In the genomic region with DNA sequence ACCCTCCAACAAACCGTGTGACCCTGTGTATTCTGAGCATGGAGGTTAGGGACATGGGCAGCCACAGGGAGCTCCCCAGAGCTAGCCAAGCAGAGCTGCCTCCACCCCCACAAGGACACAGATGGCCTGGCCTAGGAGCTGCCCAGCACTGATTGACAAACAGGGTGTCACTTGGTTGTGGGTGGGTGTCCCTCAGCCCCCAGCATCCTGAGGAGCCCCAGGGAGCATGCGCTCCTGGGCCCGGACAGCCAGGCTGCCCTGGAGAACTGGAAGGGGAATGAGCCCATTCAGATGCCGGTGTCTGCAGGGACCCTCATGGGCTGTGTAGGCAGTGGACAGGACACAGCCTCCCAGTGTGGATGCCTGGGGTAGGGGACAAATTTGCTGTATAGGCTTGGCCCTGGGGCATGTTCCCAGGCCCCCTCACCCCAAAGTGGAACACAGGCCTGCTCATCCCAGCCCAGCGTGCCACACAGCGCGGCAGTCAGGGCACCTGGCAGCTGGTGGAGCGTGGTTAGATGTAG, we compare ENCODE assay signal across 28 cellular contexts.
DNase-seq lines count a peak whose midpoint lies in the region; ATAC-seq, FAIRE-seq and TF ChIP-seq lines count a peak whose summit lies in the region.
"Had no signal": no experiment of that assay in that cellular context is flagged by ENCODE, and none has a peak within 500 bp of the region (broad histone marks: within the 10 kb centered on the region; RNA-seq: fewer than 3 reads in every experiment).

No MANE protein-coding gene starts in this region.

- CTCF ChIA-PET in A549 (lab: Yijun Ruan, JAX), result interaction anchor here (0.9 to 8.3 kb wide), 3 partner anchors 12 to 90 kb away, joined by 4 to 79 read pairs (median 62); no protein-coding TSS in a partner anchor

- no peak for TF ChIP-seq EP300 in A549 (IDR thresholded peaks at IDR 0.05)

- intact Hi-C loops in lower lobe of right lung (cut with DNase I), result no loop called here
- intact Hi-C loops in spleen (cut with DNase I; ENCODE audit: low total_unique reads), result no loop called here

- DNase-seq in A549 (ENCODE audit: low read depth in 1 of 2, low spot score in 1 of 2) (no peak), lower lobe of right lung (peak; percentile 32), spleen (peak; percentile 69), trophoblast cell (no peak), KBM-7 (no peak)
- DNase-seq in stimulated activated CD4-positive, alpha-beta T cell treated with anti-CD3 and anti-CD28 coated beads, Interleukin-12 subunit alpha, Interleukin-12 subunit beta, amount 100 ng/mL, for 4 hours, result no peak
- DNase-seq: activated CD4-positive, alpha-beta T cell treated with anti-CD3 and anti-CD28 coated beads for 36 hours; activated effector memory CD4-positive, alpha-beta T cell treated with Interleukin-2 at 50 U/mL for 16 hours; AML-193; CD4-positive, alpha-beta memory T cell; colonic mucosa; effector memory CD8-positive, alpha-beta T cell; GM23248; naive thymus-derived CD4-positive, alpha-beta T cell; NCI-H1048; NCI-H82; RPMI8226; stimulated activated CD8-positive, alpha-beta memory T cell treated with anti-CD3 and anti-CD28 coated beads, Interleukin-4, amount 100 ng/mL, for 48 hours; T1000 had no signal

- TF ChIP-seq CTCF in A549 (IDR thresholded peaks at IDR 0.05) (no peak), lower lobe of right lung (IDR thresholded peaks at IDR 0.05) (no peak), spleen (IDR thresholded peaks at IDR 0.05 in 8 of 11, conservative IDR thresholded peaks at IDR 0.05 in 3 of 11) (no peak)

- H3K9ac ChIP-seq in trophoblast cell (ENCODE audit: low read length), result no peak overlapping the region
- H3K9ac ChIP-seq: GM23248, parathyroid adenoma had no signal

- H3K27me3 ChIP-seq in lower lobe of right lung (ENCODE audit: low read depth) (no peaks in the 10 kb centered on the region), spleen (replicated peaks in 1 of 7) (peaks cover 0 to 7% (median 0%) of the 10 kb centered on the region in 7 donors), trophoblast cell (ENCODE audit: insufficient read depth, low read length) (no peaks in the 10 kb centered on the region)
- H3K27me3 ChIP-seq: breast epithelium, colonic mucosa, right atrium auricular region, SJSA1, upper lobe of left lung had no signal

- H3K4me1 ChIP-seq in A549 (no peaks in the 10 kb centered on the region), lower lobe of right lung (peaks cover 7% of the 10 kb centered on the region), spleen (peaks cover 0 to 46% (median 33%) of the 10 kb centered on the region in 6 donors), trophoblast cell (ENCODE audit: control insufficient read depth in 1 of 2, insufficient read depth in 2 of 2, low read length in 2 of 2) (peaks cover 0 to 2% of the 10 kb centered on the region in 2 experiments)
- H3K4me1 ChIP-seq: breast epithelium, colonic mucosa, parathyroid adenoma, right atrium auricular region, SJSA1 had no signal

- H3K4me3 ChIP-seq in A549 (no peak overlapping the region), lower lobe of right lung (no peak overlapping the region), spleen (no peak overlapping the region), trophoblast cell (ENCODE audit: low read depth, low read length) (no peak overlapping the region)
- H3K4me3 ChIP-seq: breast epithelium, colonic mucosa, GM23248, right atrium auricular region, SJSA1, upper lobe of left lung had no signal

- no peak overlapping the region for H2BK5ac ChIP-seq in trophoblast cell (ENCODE audit: low read depth, low read length, poor library complexity)

- H3K9me3 ChIP-seq in A549 (no peaks in the 10 kb centered on the region), lower lobe of right lung (no peaks in the 10 kb centered on the region), spleen (no peaks in the 10 kb centered on the region), trophoblast cell (ENCODE audit: insufficient read depth, low read depth, low read length) (no peaks in the 10 kb centered on the region)
- H3K9me3 ChIP-seq: breast epithelium, colonic mucosa, right atrium auricular region, SJSA1, upper lobe of left lung had no signal

- H3K27ac ChIP-seq in A549, result no peak overlapping the region
- peak overlapping the region; percentile 80 for H3K27ac ChIP-seq in cingulate gyrus (ENCODE audit: low read depth, low read length)
- no peak overlapping the region for H3K27ac ChIP-seq in lower lobe of right lung
- H3K27ac ChIP-seq in spleen, result peak overlapping the region in 4 of 8 donors; percentile 53 to 79 (median 66)
- no peak overlapping the region for H3K27ac ChIP-seq in trophoblast cell (ENCODE audit: low read depth, low read length)
- H3K27ac ChIP-seq: breast epithelium, colonic mucosa, GM23248, parathyroid adenoma, right atrium auricular region, SJSA1, VCaP had no signal

- H3K79me2 ChIP-seq in trophoblast cell (ENCODE audit: control insufficient read depth, insufficient read depth, low read length, poor library complexity), result no peaks in the 10 kb centered on the region
- H3K79me2 ChIP-seq: parathyroid adenoma had no signal

- no peak for TF ChIP-seq RAD21 in A549 (conservative IDR thresholded peaks at IDR 0.05 in 1 of 2, IDR thresholded peaks at IDR 0.05 in 1 of 2)

- H4K12ac ChIP-seq in trophoblast cell (ENCODE audit: low read depth, low read length), result no peak overlapping the region

- H2BK12ac ChIP-seq in trophoblast cell (ENCODE audit: low read length), result no peak overlapping the region

- ATAC-seq in A549, result peak; percentile 21 to 45; a peak in 3 of 6 replicates
- peak in 1 of 2 donors; percentile 39 for ATAC-seq in lower lobe of right lung
- no peak for ATAC-seq in GM19397 (IDR thresholded peaks at IDR 0.05; ENCODE audit: unreplicated experiment)
- ATAC-seq: activated CD4-positive, alpha-beta T cell treated with anti-CD3 and anti-CD28 coated beads for 36 hours; activated naive CD4-positive, alpha-beta T cell treated with anti-CD3 and anti-CD28 coated beads, Interleukin-2, amount 50 U/mL, for 72 hours; effector memory CD8-positive, alpha-beta T cell; naive thymus-derived CD4-positive, alpha-beta T cell had no signal

- no peak overlapping the region for H3K4me2 ChIP-seq in A549
- no peak overlapping the region for H3K4me2 ChIP-seq in trophoblast cell (ENCODE audit: low read length)

- in situ Hi-C loops in KBM-7 (cut with MboI; ENCODE audit: low pct_unique_long_range_greater_than_20kb, low sequenced_read_pairs), result loop anchor here (25.0 kb wide), 1 partner anchor 1077 kb away; no protein-coding TSS in a partner anchor

- no peak overlapping the region for H2AK5ac ChIP-seq in trophoblast cell (ENCODE audit: low read length)

- H3K18ac ChIP-seq in trophoblast cell (ENCODE audit: low read length), result no peak overlapping the region

- FAIRE-seq in A549 (lab: Jason Lieb, UNC), result no peak

- no peak overlapping the region for H2BK120ac ChIP-seq in trophoblast cell (ENCODE audit: insufficient read depth, low read length, poor library complexity)

- WGBS in A549 (ENCODE audit: missing lambda C conversion rate), result 75% methylated on average over 2 of the region's 8 CpGs
- WGBS in spleen, 5 donors, result 50 to 92% (median 90%) methylated on average over 2 to 8 of the region's 8 CpGs
- no CpG with 5 or more reads among the region's 8 CpGs for WGBS in trophoblast cell (ENCODE audit: extremely low coverage, insufficient coverage, insufficient read length)

- H3K23ac ChIP-seq in trophoblast cell (ENCODE audit: low read length), result no peak overlapping the region

- H3K36me3 ChIP-seq in lower lobe of right lung (peaks cover 14% of the 10 kb centered on the region), spleen (peaks cover 0 to 28% (median under 1%) of the 10 kb centered on the region in 6 donors), trophoblast cell (ENCODE audit: control insufficient read depth in 1 of 2, insufficient read depth in 2 of 2, low read length in 2 of 2) (peaks cover 6 to 8% of the 10 kb centered on the region in 2 experiments)
- H3K36me3 ChIP-seq: breast epithelium, colonic mucosa, right atrium auricular region, SJSA1 had no signal

- no peak overlapping the region for H2AFZ ChIP-seq in trophoblast cell (ENCODE audit: insufficient read depth, low read length, poor library complexity)
- H2AFZ ChIP-seq: GM23248, parathyroid adenoma had no signal

- no peak overlapping the region for H4K8ac ChIP-seq in trophoblast cell (ENCODE audit: low read depth, low read length)

- H4K91ac ChIP-seq in trophoblast cell (ENCODE audit: low read depth, low read length), result no peak overlapping the region

- H3K14ac ChIP-seq in trophoblast cell (ENCODE audit: low read length), result no peak overlapping the region

- POLR2A ChIA-PET in A549 (lab: Yijun Ruan, JAX), result no interaction called here

- no peak overlapping the region for H3K4ac ChIP-seq in trophoblast cell (ENCODE audit: low read depth, low read length)

- H3K79me1 ChIP-seq in trophoblast cell (ENCODE audit: low read length), result no peaks in the 10 kb centered on the region

- TF ChIP-seq POLR2A in A549 (IDR thresholded peaks at IDR 0.05; ENCODE audit: low read length), result no peak
- TF ChIP-seq POLR2A in spleen (IDR thresholded peaks at IDR 0.05), result no peak

TF ChIP-seq in A549, 52 proteins besides CTCF, POLR2A, EP300 and RAD21:
- TF ChIP-seq JUNB (IDR thresholded peaks at IDR 0.05), result no peak
- TF ChIP-seq, protein P1, sequence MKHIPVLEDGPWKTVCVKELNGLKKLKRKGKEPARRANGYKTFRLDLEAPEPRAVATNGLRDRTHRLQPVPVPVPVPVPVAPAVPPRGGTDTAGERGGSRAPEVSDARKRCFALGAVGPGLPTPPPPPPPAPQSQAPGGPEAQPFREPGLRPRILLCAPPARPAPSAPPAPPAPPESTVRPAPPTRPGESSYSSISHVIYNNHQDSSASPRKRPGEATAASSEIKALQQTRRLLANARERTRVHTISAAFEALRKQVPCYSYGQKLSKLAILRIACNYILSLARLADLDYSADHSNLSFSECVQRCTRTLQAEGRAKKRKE (CRISPR knock-in tag; IDR thresholded peaks at IDR 0.05; ENCODE audit: low read depth), result no peak
- TF ChIP-seq JUN (IDR thresholded peaks at IDR 0.05), result no peak
- TF ChIP-seq TFCP2L1 (CRISPR knock-in tag; IDR thresholded peaks at IDR 0.05), result no peak
- no peak for TF ChIP-seq MAZ (IDR thresholded peaks at IDR 0.05; ENCODE audit: borderline replicate concordance, low read depth, low read length)
- TF ChIP-seq, protein P2, sequence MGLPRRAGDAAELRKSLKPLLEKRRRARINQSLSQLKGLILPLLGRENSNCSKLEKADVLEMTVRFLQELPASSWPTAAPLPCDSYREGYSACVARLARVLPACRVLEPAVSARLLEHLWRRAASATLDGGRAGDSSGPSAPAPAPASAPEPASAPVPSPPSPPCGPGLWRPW (IDR thresholded peaks at IDR 0.05), result no peak
- TF ChIP-seq EHF (CRISPR knock-in tag; IDR thresholded peaks at IDR 0.05), result no peak
- TF ChIP-seq NPAS2 (CRISPR knock-in tag; IDR thresholded peaks at IDR 0.05; ENCODE audit: borderline replicate concordance), result no peak
- no peak for TF ChIP-seq CEBPB (IDR thresholded peaks at IDR 0.05)
- TF ChIP-seq CBX8 (IDR thresholded peaks at IDR 0.05), result no peak
- no peak for TF ChIP-seq NR3C1 (IDR thresholded peaks at IDR 0.05)
- no peak for TF ChIP-seq GATA3 (IDR thresholded peaks at IDR 0.05; ENCODE audit: borderline replicate concordance)
- no peak for TF ChIP-seq HOXB5 (CRISPR knock-in tag; IDR thresholded peaks at IDR 0.05)

Comparison
In these comparisons a context has a peak if more than half of its experiments do, and no peak if none do; other contexts are left out.
1. DNase-seq: peak in lower lobe of right lung (single experiment) and spleen (single experiment); none in A549 (0 of 2), trophoblast cell (0 of 2), stimulated activated CD4-positive, alpha-beta T cell treated with anti-CD3 and anti-CD28 coated beads, Interleukin-12 subunit alpha, Interleukin-12 subunit beta, amount 100 ng/mL, for 4 hours (single experiment) and KBM-7 (single experiment).